ENCODE assay signal across 1 cellular context in the genomic region with DNA sequence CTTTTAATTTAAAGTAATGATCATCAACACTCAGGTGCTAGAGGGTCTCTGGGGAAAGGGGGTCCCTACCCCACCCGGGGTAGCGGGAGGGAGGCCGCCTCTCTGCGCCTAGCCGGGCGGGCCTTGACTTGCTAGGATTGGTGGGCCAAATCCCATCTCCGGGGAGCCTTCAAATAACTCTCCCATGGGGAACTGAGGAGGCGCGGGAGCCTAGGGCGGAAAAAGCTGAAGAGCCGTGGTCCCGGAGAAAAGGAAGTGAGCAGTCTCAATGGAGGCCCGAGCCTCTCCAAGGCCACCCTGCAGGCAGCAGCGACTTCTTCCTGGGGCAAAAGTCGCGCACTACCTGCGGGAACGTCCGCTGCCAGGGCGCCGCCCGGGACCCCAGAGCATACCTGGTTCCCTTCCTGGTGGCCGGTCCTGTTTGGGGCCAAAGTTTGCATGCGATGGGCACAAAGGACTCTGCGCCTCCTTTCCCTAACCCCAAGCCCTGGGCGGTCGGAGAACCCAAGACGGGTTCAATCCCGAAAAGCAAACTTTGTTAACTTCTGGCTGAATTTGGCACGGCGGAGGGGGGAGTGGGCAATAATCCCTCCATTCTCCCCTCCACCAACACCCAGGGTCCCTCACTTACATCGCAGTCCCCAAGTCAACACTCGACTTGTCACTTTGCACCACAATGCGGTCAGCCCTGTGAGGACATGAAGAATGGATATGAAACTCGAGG.
TF ChIP-seq lines count a peak whose summit lies in the region.

No MANE protein-coding gene starts in this region.

TF ChIP-seq in WTC11, 78 proteins besides CTCF, POLR2A, EP300 and RAD21 (continued from another document):
- TF ChIP-seq, protein P1, sequence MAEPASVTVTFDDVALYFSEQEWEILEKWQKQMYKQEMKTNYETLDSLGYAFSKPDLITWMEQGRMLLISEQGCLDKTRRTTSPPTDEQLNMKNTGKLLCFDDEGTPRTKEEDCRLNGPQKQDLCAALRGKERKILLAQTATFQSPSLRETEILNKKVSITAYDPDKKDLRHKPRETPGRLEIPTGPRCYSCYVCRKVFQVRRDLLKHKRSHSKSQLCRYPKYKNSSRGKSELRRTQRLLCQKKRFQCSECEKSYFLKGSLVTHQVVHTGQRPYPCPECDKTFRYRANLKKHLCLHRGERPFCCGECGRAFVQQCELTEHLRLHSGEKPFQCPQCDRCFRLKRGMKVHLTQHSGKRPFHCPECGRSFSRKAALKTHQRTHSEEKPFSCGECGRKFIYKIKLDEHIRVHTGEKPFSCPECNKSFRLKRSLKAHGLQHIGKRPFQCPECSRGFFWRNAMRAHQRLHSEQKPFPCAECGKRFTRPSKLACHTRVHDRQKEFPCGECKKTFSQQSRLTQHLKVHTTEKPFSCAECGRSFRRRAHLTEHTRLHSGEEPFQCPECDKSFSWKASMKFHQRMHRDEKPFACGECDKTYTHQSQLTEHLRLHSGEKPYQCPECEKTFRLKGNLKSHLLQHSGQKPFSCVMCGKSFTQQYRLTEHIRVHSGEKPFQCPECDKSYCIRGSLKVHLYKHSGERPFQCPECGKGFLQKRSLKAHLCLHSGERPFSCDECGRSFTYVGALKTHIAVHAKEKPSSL (CRISPR knock-in tag; conservative IDR thresholded peaks at IDR 0.05): no peak
- TF ChIP-seq TEAD1 (CRISPR knock-in tag; IDR thresholded peaks at IDR 0.05) (no peak), FOXK1 (CRISPR knock-in tag; IDR thresholded peaks at IDR 0.05) (no peak), ATF3 (CRISPR knock-in tag; conservative IDR thresholded peaks at IDR 0.05) (no peak), MYBL2 (CRISPR knock-in tag; IDR thresholded peaks at IDR 0.05) (no peak)
- TF ChIP-seq, protein P2, sequence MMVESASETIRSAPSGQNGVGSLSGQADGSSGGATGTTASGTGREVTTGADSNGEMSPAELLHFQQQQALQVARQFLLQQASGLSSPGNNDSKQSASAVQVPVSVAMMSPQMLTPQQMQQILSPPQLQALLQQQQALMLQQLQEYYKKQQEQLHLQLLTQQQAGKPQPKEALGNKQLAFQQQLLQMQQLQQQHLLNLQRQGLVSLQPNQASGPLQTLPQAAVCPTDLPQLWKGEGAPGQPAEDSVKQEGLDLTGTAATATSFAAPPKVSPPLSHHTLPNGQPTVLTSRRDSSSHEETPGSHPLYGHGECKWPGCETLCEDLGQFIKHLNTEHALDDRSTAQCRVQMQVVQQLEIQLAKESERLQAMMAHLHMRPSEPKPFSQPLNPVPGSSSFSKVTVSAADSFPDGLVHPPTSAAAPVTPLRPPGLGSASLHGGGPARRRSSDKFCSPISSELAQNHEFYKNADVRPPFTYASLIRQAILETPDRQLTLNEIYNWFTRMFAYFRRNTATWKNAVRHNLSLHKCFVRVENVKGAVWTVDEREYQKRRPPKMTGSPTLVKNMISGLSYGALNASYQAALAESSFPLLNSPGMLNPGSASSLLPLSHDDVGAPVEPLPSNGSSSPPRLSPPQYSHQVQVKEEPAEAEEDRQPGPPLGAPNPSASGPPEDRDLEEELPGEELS (CRISPR knock-in tag; IDR thresholded peaks at IDR 0.05): no peak
- TF ChIP-seq, protein P3, sequence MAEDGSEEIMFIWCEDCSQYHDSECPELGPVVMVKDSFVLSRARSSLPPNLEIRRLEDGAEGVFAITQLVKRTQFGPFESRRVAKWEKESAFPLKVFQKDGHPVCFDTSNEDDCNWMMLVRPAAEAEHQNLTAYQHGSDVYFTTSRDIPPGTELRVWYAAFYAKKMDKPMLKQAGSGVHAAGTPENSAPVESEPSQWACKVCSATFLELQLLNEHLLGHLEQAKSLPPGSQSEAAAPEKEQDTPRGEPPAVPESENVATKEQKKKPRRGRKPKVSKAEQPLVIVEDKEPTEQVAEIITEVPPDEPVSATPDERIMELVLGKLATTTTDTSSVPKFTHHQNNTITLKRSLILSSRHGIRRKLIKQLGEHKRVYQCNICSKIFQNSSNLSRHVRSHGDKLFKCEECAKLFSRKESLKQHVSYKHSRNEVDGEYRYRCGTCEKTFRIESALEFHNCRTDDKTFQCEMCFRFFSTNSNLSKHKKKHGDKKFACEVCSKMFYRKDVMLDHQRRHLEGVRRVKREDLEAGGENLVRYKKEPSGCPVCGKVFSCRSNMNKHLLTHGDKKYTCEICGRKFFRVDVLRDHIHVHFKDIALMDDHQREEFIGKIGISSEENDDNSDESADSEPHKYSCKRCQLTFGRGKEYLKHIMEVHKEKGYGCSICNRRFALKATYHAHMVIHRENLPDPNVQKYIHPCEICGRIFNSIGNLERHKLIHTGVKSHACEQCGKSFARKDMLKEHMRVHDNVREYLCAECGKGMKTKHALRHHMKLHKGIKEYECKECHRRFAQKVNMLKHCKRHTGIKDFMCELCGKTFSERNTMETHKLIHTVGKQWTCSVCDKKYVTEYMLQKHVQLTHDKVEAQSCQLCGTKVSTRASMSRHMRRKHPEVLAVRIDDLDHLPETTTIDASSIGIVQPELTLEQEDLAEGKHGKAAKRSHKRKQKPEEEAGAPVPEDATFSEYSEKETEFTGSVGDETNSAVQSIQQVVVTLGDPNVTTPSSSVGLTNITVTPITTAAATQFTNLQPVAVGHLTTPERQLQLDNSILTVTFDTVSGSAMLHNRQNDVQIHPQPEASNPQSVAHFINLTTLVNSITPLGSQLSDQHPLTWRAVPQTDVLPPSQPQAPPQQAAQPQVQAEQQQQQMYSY (CRISPR knock-in tag; IDR thresholded peaks at IDR 0.05): no peak
- TF ChIP-seq, protein P4, sequence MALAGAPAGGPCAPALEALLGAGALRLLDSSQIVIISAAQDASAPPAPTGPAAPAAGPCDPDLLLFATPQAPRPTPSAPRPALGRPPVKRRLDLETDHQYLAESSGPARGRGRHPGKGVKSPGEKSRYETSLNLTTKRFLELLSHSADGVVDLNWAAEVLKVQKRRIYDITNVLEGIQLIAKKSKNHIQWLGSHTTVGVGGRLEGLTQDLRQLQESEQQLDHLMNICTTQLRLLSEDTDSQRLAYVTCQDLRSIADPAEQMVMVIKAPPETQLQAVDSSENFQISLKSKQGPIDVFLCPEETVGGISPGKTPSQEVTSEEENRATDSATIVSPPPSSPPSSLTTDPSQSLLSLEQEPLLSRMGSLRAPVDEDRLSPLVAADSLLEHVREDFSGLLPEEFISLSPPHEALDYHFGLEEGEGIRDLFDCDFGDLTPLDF (CRISPR knock-in tag; IDR thresholded peaks at IDR 0.05): no peak
- TF ChIP-seq, protein P5, sequence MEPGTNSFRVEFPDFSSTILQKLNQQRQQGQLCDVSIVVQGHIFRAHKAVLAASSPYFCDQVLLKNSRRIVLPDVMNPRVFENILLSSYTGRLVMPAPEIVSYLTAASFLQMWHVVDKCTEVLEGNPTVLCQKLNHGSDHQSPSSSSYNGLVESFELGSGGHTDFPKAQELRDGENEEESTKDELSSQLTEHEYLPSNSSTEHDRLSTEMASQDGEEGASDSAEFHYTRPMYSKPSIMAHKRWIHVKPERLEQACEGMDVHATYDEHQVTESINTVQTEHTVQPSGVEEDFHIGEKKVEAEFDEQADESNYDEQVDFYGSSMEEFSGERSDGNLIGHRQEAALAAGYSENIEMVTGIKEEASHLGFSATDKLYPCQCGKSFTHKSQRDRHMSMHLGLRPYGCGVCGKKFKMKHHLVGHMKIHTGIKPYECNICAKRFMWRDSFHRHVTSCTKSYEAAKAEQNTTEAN (CRISPR knock-in tag; IDR thresholded peaks at IDR 0.05): no peak
- TF ChIP-seq, protein P6, sequence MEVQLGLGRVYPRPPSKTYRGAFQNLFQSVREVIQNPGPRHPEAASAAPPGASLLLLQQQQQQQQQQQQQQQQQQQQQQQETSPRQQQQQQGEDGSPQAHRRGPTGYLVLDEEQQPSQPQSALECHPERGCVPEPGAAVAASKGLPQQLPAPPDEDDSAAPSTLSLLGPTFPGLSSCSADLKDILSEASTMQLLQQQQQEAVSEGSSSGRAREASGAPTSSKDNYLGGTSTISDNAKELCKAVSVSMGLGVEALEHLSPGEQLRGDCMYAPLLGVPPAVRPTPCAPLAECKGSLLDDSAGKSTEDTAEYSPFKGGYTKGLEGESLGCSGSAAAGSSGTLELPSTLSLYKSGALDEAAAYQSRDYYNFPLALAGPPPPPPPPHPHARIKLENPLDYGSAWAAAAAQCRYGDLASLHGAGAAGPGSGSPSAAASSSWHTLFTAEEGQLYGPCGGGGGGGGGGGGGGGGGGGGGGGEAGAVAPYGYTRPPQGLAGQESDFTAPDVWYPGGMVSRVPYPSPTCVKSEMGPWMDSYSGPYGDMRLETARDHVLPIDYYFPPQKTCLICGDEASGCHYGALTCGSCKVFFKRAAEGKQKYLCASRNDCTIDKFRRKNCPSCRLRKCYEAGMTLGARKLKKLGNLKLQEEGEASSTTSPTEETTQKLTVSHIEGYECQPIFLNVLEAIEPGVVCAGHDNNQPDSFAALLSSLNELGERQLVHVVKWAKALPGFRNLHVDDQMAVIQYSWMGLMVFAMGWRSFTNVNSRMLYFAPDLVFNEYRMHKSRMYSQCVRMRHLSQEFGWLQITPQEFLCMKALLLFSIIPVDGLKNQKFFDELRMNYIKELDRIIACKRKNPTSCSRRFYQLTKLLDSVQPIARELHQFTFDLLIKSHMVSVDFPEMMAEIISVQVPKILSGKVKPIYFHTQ (CRISPR knock-in tag; IDR thresholded peaks at IDR 0.05): no peak
